Comparison of ENCODE assay signal across 24 cellular contexts in the genomic region with DNA sequence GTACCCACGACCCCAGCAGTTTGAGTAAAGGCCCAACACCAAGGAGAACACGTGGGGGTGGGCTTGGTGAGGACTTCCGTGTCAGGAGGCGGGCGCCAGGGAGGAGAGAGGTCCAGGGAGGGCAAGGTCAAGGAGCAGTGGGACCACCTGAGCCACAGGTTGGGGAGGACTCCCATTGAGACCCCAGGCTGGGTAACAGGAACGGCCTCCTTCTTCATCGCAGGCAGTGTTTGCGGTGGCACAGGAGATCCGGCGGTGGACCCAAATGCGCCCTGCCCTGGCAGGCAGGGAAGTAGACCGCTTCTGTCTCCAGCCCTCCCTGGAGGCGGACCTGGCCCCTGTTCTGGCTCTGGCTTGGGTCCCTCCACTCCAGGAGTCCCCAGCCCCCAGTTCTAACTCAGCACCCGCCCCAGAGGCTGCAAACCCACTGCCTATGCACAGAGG. TPM values are rescaled to one million over a fixed set of nuclear protein-coding genes. Genes with fewer than 3 reads are reported as not detected.
"Had no signal": no experiment of that assay in that cellular context is flagged by ENCODE, and none has a peak within 500 bp of the region (broad histone marks: within the 10 kb centered on the region; RNA-seq: fewer than 3 reads in every experiment).

No MANE protein-coding gene starts in this region.

- H3K9me3 Mint-ChIP-seq: activated B cell treated with CpG ODN at 0.5 μM for 24 hours; activated CD8-positive, alpha-beta T cell treated with anti-CD3 and anti-CD28 coated beads for 36 hours; activated naive CD8-positive, alpha-beta T cell treated with anti-CD3 and anti-CD28 coated beads for 36 hours; activated T-cell treated with anti-CD3 and anti-CD28 coated beads, Interleukin-2, amount 50 U/mL, for 72 hours; natural killer cell; stimulated activated naive CD8-positive, alpha-beta T cell treated with anti-CD3 and anti-CD28 coated beads, Interleukin-15, Interleukin-2, amounts not matched to agents 100 ng/mL and 50 ng/mL, for 24 hours; type B pancreatic cell had no signal

- H3K4me3 ChIP-seq: body of pancreas, colonic mucosa, lung, mucosa of descending colon had no signal

- H3K9me3 ChIP-seq: body of pancreas, colonic mucosa, mucosa of descending colon had no signal

- DNase-seq: activated B cell treated with CpG ODN at 0.5 μM for 24 hours; activated CD4-positive, alpha-beta T cell treated with anti-CD3 and anti-CD28 coated beads for 48 hours; activated CD8-positive, alpha-beta T cell treated with anti-CD3 and anti-CD28 coated beads for 36 hours; activated gamma-delta T cell; activated naive CD8-positive, alpha-beta T cell treated with anti-CD3 and anti-CD28 coated beads for 36 hours; activated T-cell treated with anti-CD3 and anti-CD28 coated beads, Interleukin-2, amount 50 U/mL, for 72 hours; amygdala; body of pancreas; central memory CD4-positive, alpha-beta T cell; colonic mucosa; foreskin fibroblast; left colon; mucosa of descending colon; natural killer cell; occipital lobe; small intestine; stimulated activated CD4-positive, alpha-beta T cell treated with anti-CD3 and anti-CD28 coated beads, Interleukin-4, amount 100 ng/mL, for 4 hours; stimulated activated CD8-positive, alpha-beta memory T cell treated with anti-CD3 and anti-CD28 coated beads, Interleukin-4, amount 100 ng/mL, for 48 hours had no signal

- H3K36me3 ChIP-seq: colonic mucosa had no signal

- H3K27ac ChIP-seq: body of pancreas, colonic mucosa had no signal

- FAIRE-seq: small intestine, TTC549 had no signal

- H3K27ac Mint-ChIP-seq: activated B cell treated with CpG ODN at 0.5 μM for 24 hours; activated CD8-positive, alpha-beta T cell treated with anti-CD3 and anti-CD28 coated beads for 36 hours; activated naive CD8-positive, alpha-beta T cell treated with anti-CD3 and anti-CD28 coated beads for 36 hours; activated T-cell treated with anti-CD3 and anti-CD28 coated beads, Interleukin-2, amount 50 U/mL, for 72 hours; natural killer cell; stimulated activated naive CD8-positive, alpha-beta T cell treated with anti-CD3 and anti-CD28 coated beads, Interleukin-15, Interleukin-2, amounts not matched to agents 100 ng/mL and 50 ng/mL, for 24 hours; type B pancreatic cell had no signal

- H3K4me3 Mint-ChIP-seq: activated B cell treated with CpG ODN at 0.5 μM for 24 hours; activated CD8-positive, alpha-beta T cell treated with anti-CD3 and anti-CD28 coated beads for 36 hours; activated naive CD8-positive, alpha-beta T cell treated with anti-CD3 and anti-CD28 coated beads for 36 hours; activated T-cell treated with anti-CD3 and anti-CD28 coated beads, Interleukin-2, amount 50 U/mL, for 72 hours; natural killer cell; stimulated activated naive CD8-positive, alpha-beta T cell treated with anti-CD3 and anti-CD28 coated beads, Interleukin-15, Interleukin-2, amounts not matched to agents 100 ng/mL and 50 ng/mL, for 24 hours; type B pancreatic cell had no signal

- ATAC-seq: activated CD8-positive, alpha-beta T cell treated with anti-CD3 and anti-CD28 coated beads for 36 hours; activated T-cell treated with anti-CD3 and anti-CD28 coated beads, Interleukin-2, amount 50 U/mL, for 72 hours; body of pancreas; left colon; mucosa of descending colon; natural killer cell had no signal

- H3K36me3 Mint-ChIP-seq: activated naive CD8-positive, alpha-beta T cell treated with anti-CD3 and anti-CD28 coated beads for 36 hours; natural killer cell; type B pancreatic cell had no signal

RNA-seq across cellular contexts. Expression of a gene that starts 5.9 kb away (rescaled TPM):
- total RNA-seq: activated B cell treated with CpG ODN at 0.5 μM for 24 hours; activated CD8-positive, alpha-beta T cell treated with anti-CD3 and anti-CD28 coated beads for 36 hours; activated naive CD8-positive, alpha-beta T cell treated with anti-CD3 and anti-CD28 coated beads for 36 hours; temporal lobe had no signal

RNA-seq across cellular contexts. Expression of a gene that starts 31.4 kb away (rescaled TPM):
- total RNA-seq: activated B cell treated with CpG ODN at 0.5 μM for 24 hours; activated CD8-positive, alpha-beta T cell treated with anti-CD3 and anti-CD28 coated beads for 36 hours; activated naive CD8-positive, alpha-beta T cell treated with anti-CD3 and anti-CD28 coated beads for 36 hours; T-helper 2 cell treated with Interferon-gamma antibody and Interleukin-4, amounts not matched to agents 100 ng/mL and 5 ng/mL, for 36 hours had no signal

RNA-seq across cellular contexts. Expression of a gene that starts 40.4 kb away (rescaled TPM):
- total RNA-seq: activated B cell treated with CpG ODN at 0.5 μM for 24 hours; T-helper 2 cell treated with Interferon-gamma antibody and Interleukin-4, amounts not matched to agents 100 ng/mL and 5 ng/mL, for 36 hours had no signal
